Comparison of ENCODE assay signal across 20 cellular contexts in genomic region chr16:1890701-1891035, GRCh38.
DNase-seq lines count a peak whose midpoint lies in the region; ATAC-seq and TF ChIP-seq lines count a peak whose summit lies in the region.
"Had no signal": no experiment of that assay in that cellular context is flagged by ENCODE, and none has a peak within 500 bp of the region (broad histone marks: within the 10 kb centered on the region; RNA-seq: fewer than 3 reads in every experiment).

No MANE protein-coding gene starts in this region.

- H3K9me3 ChIP-seq in parathyroid adenoma (ENCODE audit: control insufficient read depth, low read length): no peaks in the 10 kb centered on the region
- H3K9me3 ChIP-seq: body of pancreas, neutrophil, prostate gland, tibial artery had no signal

- H3K4me3 ChIP-seq in parathyroid adenoma (ENCODE audit: low read depth, low read length): no peak overlapping the region
- H3K4me3 ChIP-seq: body of pancreas, prostate gland, tibial artery had no signal

- DNase-seq in NCI-H1417 (lab: John Stamatoyannopoulos, UW): peak in 2 of 3 experiments; percentile 78 to 99
- no peak for DNase-seq in NCI-H1417 treated with DMSO at 0.1 percent for 48 hours (lab: John Stamatoyannopoulos, UW)
- peak; percentile 43 for DNase-seq in NCI-H128 (lab: John Stamatoyannopoulos, UW; ENCODE audit: unreplicated experiment)
- peak; percentile 99 for DNase-seq in NCI-H2171 treated with DMSO at 0.1 percent for 48 hours (lab: John Stamatoyannopoulos, UW)
- DNase-seq in T-helper 2 cell: no peak
- no peak for DNase-seq in midbrain (lab: John Stamatoyannopoulos, UW)
- DNase-seq: activated CD4-positive, alpha-beta T cell treated with anti-CD3 and anti-CD28 coated beads for 36 hours; AML-193; body of pancreas; CD8-positive, alpha-beta T cell; MV-4-11; NCI-H446; stimulated activated naive CD8-positive, alpha-beta T cell treated with anti-CD3 and anti-CD28 coated beads, Interleukin-15, amount 100 ng/mL, for 72 hours; T-helper 17 cell; tibial artery had no signal

- no peak for ATAC-seq in GM18867 (IDR thresholded peaks at IDR 0.05; ENCODE audit: unreplicated experiment)
- ATAC-seq: activated CD4-positive, alpha-beta T cell treated with anti-CD3 and anti-CD28 coated beads for 36 hours; body of pancreas; CD8-positive, alpha-beta T cell; stimulated activated naive CD8-positive, alpha-beta T cell treated with anti-CD3 and anti-CD28 coated beads, Interleukin-15, amount 100 ng/mL, for 72 hours; T-helper 17 cell had no signal

- no peak for TF ChIP-seq CTCF in parathyroid adenoma (IDR thresholded peaks at IDR 0.05)

- H3K36me3 ChIP-seq in parathyroid adenoma (ENCODE audit: control insufficient read depth, insufficient read depth, low read length): no peaks in the 10 kb centered on the region
- H3K36me3 ChIP-seq: neutrophil, prostate gland, tibial artery had no signal

- H3K79me2 ChIP-seq in parathyroid adenoma: no peaks in the 10 kb centered on the region

- H3K4me2 ChIP-seq in parathyroid adenoma (ENCODE audit: low read length): peak overlapping the region; percentile 41

- peaks cover 10% of the 10 kb centered on the region for H3K4me1 ChIP-seq in parathyroid adenoma
- H3K4me1 ChIP-seq: body of pancreas, prostate gland, tibial artery had no signal

- H3K27me3 ChIP-seq in parathyroid adenoma (ENCODE audit: control insufficient read depth, insufficient read depth, low read length): no peaks in the 10 kb centered on the region

- peak overlapping the region; percentile 66 for H2AFZ ChIP-seq in parathyroid adenoma

- peak overlapping the region; percentile 11 for H3K27ac ChIP-seq in parathyroid adenoma
- H3K27ac ChIP-seq: body of pancreas, epithelial cell of prostate, neutrophil, prostate gland, tibial artery had no signal

- H3K9ac ChIP-seq in parathyroid adenoma: no peak overlapping the region

Comparison
In these comparisons a context has a peak if more than half of its experiments do, and no peak if none do; other contexts are left out.
1. DNase-seq: peak in NCI-H1417 (2 of 3), NCI-H128 (single experiment) and NCI-H2171 treated with DMSO at 0.1 percent for 48 hours (single experiment); none in NCI-H1417 treated with DMSO at 0.1 percent for 48 hours (single experiment), T-helper 2 cell (0 of 5) and midbrain (single experiment).